ENCODE assay signal across 8 cellular contexts in the genomic region with DNA sequence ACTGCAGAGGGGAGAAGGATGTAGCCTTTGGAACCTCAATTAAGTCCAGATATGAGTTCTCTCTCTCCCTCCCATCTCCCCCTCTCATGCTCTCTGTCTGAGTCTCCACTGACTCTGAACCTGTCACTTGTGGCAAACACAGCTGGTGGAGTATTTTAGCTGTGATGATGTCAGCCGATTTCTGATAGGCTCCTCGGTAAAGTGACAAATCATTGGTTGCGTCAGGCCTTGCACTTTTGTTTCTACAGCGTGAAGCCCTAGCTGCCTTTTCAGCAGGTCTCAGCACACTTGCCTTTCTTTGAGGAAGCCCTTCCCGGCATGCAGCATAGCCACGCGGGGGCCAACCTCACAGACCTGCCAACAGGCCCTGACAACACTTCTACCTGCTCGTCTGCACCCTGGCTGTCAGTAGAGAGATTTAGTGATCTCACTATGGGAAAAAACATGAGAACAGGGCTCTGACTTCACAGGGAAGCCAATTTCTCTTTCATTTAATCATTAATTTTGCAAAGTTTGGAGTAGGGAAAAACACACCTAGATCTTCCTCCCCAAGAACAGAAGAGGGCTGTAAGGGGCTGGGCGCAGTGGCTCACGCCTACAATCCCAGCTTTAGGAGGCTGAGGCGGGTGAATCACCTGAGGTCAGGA.
A peak's percentile ranks its signal among the peaks of the same experiment; 100 is the strongest.
DNase-seq lines count a peak whose midpoint lies in the region; FAIRE-seq and TF ChIP-seq lines count a peak whose summit lies in the region.

No MANE protein-coding gene starts in this region.

- H3K4me3 ChIP-seq in BE2C (ENCODE audit: low read depth, low read length), result no peak overlapping the region

- no peaks in the 10 kb centered on the region; the same call in none of the 2 replicates for H3K4me1 ChIP-seq in BE2C

- H3K9me3 Mint-ChIP-seq in HFFc6, result no peaks in the 10 kb centered on the region

- H3K4me1 Mint-ChIP-seq in HFFc6 (ENCODE audit: low read depth), result peaks cover 68% of the 10 kb centered on the region

- TF ChIP-seq POLR2A in GM12892 (IDR thresholded peaks at IDR 0.05; ENCODE audit: low read depth, low read length), result no peak

- TF ChIP-seq CTCF in HFFc6 (IDR thresholded peaks at IDR 0.05) (no peak), BE2C (IDR thresholded peaks at IDR 0.05; ENCODE audit: low read depth, low read length) (no peak)

- peak overlapping the region; percentile 34 for H3K27ac ChIP-seq in cingulate gyrus (ENCODE audit: low read depth, low read length)

- no peaks in the 10 kb centered on the region for H3K9me3 ChIP-seq in BE2C

- peak overlapping the region; percentile 76 for H3K4me3 Mint-ChIP-seq in HFFc6

- peak overlapping the region; percentile 88 for H3K27ac Mint-ChIP-seq in HFFc6

- peaks cover 3% of the 10 kb centered on the region; the same call in 1 of the 2 replicates for H3K27me3 Mint-ChIP-seq in HFFc6 (ENCODE audit: insufficient read depth)

- no peaks in the 10 kb centered on the region for H3K27me3 ChIP-seq in BE2C

- peaks cover 12% of the 10 kb centered on the region for H3K36me3 Mint-ChIP-seq in HFFc6 (ENCODE audit: low read depth)

- FAIRE-seq in GM12892 (lab: Jason Lieb, UNC), result peak; percentile 67

- DNase-seq in GM12892 (ENCODE audit: insufficient read length) (no peak), HFFc6 (peak; percentile 87), NCI-H1436 treated with DMSO at 0.1 percent for 48 hours (lab: John Stamatoyannopoulos, UW) (peak; percentile 60), middle frontal gyrus (ENCODE audit: extremely low spot score, low spot score) (peak; percentile 62), BE2C (no peak)
- DNase-seq in activated CD4-positive, alpha-beta T cell treated with anti-CD3 and anti-CD28 coated beads for 1 hour, result peak; percentile 62
- DNase-seq in stimulated activated CD8-positive, alpha-beta memory T cell treated with anti-CD3 and anti-CD28 coated beads, Interleukin-4, amount 100 ng/mL, for 1 hour (ENCODE audit: low read depth in 2 of 2, low spot score in 1 of 2), result peak; percentile 30 to 47

- H3K36me3 ChIP-seq in BE2C, result peaks cover 6% of the 10 kb centered on the region; the same call in 1 of the 2 replicates

Comparison
In these comparisons a context has a peak if more than half of its experiments do, and no peak if none do; other contexts are left out.
1. DNase-seq: peak in HFFc6 (single experiment), NCI-H1436 treated with DMSO at 0.1 percent for 48 hours (single experiment), activated CD4-positive, alpha-beta T cell treated with anti-CD3 and anti-CD28 coated beads for 1 hour (single experiment), middle frontal gyrus (single experiment) and stimulated activated CD8-positive, alpha-beta memory T cell treated with anti-CD3 and anti-CD28 coated beads, Interleukin-4, amount 100 ng/mL, for 1 hour (2 of 2); none in GM12892 (single experiment) and BE2C (single experiment).